In genomic region chr12:25308761-25309160, GRCh38 we compare ENCODE assay signal across 18 cellular contexts. TPM values are rescaled to one million over a fixed set of nuclear protein-coding genes. Genes with fewer than 3 reads are reported as not detected.
DNase-seq lines count a peak whose midpoint lies in the region; ATAC-seq, FAIRE-seq and TF ChIP-seq lines count a peak whose summit lies in the region.
"Had no signal": no experiment of that assay in that cellular context is flagged by ENCODE, and none has a peak within 500 bp of the region (broad histone marks: within the 10 kb centered on the region; RNA-seq: fewer than 3 reads in every experiment).

No MANE protein-coding gene starts in this region.

- no peak overlapping the region for H3K4me3 Mint-ChIP-seq in astrocyte (ENCODE audit: unreplicated experiment)
- H3K4me3 Mint-ChIP-seq: CD4-positive, CD25-positive, alpha-beta regulatory T cell had no signal

- peaks cover 12% of the 10 kb centered on the region for H3K4me1 Mint-ChIP-seq in astrocyte (ENCODE audit: low read depth, unreplicated experiment)

- H3K4me1 ChIP-seq in astrocyte (ENCODE audit: insufficient read depth, low read length) = peaks cover 11% of the 10 kb centered on the region

- H3K27ac ChIP-seq in astrocyte (ENCODE audit: low read depth, low read length) = no peak overlapping the region
- H3K27ac ChIP-seq: PC-9 had no signal

- peaks cover 6% of the 10 kb centered on the region for H3K27me3 ChIP-seq in astrocyte (ENCODE audit: insufficient read depth, low read length)

- H3K4me3 ChIP-seq in AG10803 (ENCODE audit: low read length) = no peak overlapping the region
- no peak overlapping the region for H3K4me3 ChIP-seq in astrocyte (ENCODE audit: insufficient read depth, low read depth, low read length)
- H3K4me3 ChIP-seq: PC-9 had no signal

- no peaks in the 10 kb centered on the region for H4K20me1 ChIP-seq in astrocyte (ENCODE audit: insufficient read depth, low read length)

- no peaks in the 10 kb centered on the region for H3K79me2 ChIP-seq in astrocyte (ENCODE audit: insufficient read depth, low read length)

- DNase-seq in AG10803 (ENCODE audit: low read depth) = peak; percentile 44
- DNase-seq in HS-27A (ENCODE audit: low read depth) = peak; percentile 55
- DNase-seq in astrocyte (ENCODE audit: low read depth) = peak; percentile 63
- peak; percentile 43 for DNase-seq in kidney tubule cell (ENCODE audit: low spot score)
- DNase-seq in stimulated activated naive CD8-positive, alpha-beta T cell treated with anti-CD3 and anti-CD28 coated beads, Interleukin-15, Interleukin-2, amounts not matched to agents 100 U/mL and 50 U/mL, for 24 hours = no peak
- DNase-seq in NCI-H187 (lab: John Stamatoyannopoulos, UW) = no peak
- DNase-seq: CD4-positive, CD25-positive, alpha-beta regulatory T cell; DMS153; NCI-H1417 treated with DMSO at 0.1 percent for 48 hours; NCI-H2029; NCI-H510A; NCI-H774; PC-9; T-helper 1 cell had no signal

- peaks cover 5% of the 10 kb centered on the region for H3K27me3 Mint-ChIP-seq in astrocyte (ENCODE audit: low read depth, unreplicated experiment)
- H3K27me3 Mint-ChIP-seq: CD4-positive, CD25-positive, alpha-beta regulatory T cell had no signal

- no peak overlapping the region for H3K9ac ChIP-seq in astrocyte (ENCODE audit: low read length)

- TF ChIP-seq CTCF in AG10803 (conservative IDR thresholded peaks at IDR 0.05; ENCODE audit: low read length) (no peak), astrocyte (IDR thresholded peaks at IDR 0.05; ENCODE audit: insufficient read depth, low read depth, low read length) (no peak)

- no peaks in the 10 kb centered on the region for H3K36me3 Mint-ChIP-seq in astrocyte (ENCODE audit: low read depth, unreplicated experiment)
- H3K36me3 Mint-ChIP-seq: CD4-positive, CD25-positive, alpha-beta regulatory T cell had no signal

- H3K27ac Mint-ChIP-seq in astrocyte (ENCODE audit: unreplicated experiment) = no peak overlapping the region
- H3K27ac Mint-ChIP-seq: CD4-positive, CD25-positive, alpha-beta regulatory T cell had no signal

- no peak overlapping the region for H2AFZ ChIP-seq in astrocyte (ENCODE audit: low read depth, low read length)
- H2AFZ ChIP-seq: PC-9 had no signal

- no peaks in the 10 kb centered on the region for H3K36me3 ChIP-seq in astrocyte (ENCODE audit: insufficient read depth, low read length)

- no peak overlapping the region for H3K4me2 ChIP-seq in astrocyte (ENCODE audit: low read length)
- H3K4me2 ChIP-seq: PC-9 had no signal

- peaks cover 10% of the 10 kb centered on the region for H3K9me3 Mint-ChIP-seq in astrocyte (ENCODE audit: unreplicated experiment)

- ATAC-seq in stimulated activated naive CD8-positive, alpha-beta T cell treated with anti-CD3 and anti-CD28 coated beads, Interleukin-15, Interleukin-2, amounts not matched to agents 100 U/mL and 50 U/mL, for 24 hours = no peak
- ATAC-seq in GM18867 (IDR thresholded peaks at IDR 0.05; ENCODE audit: unreplicated experiment) = no peak
- ATAC-seq in GM21619 (IDR thresholded peaks at IDR 0.05; ENCODE audit: unreplicated experiment) = no peak
- ATAC-seq: HCT116 had no signal

- H3K9me3 ChIP-seq in astrocyte (ENCODE audit: insufficient read depth, low read depth, low read length) = peaks cover 4% of the 10 kb centered on the region

- peak; percentile 20 for FAIRE-seq in astrocyte (lab: Jason Lieb, UNC)
- FAIRE-seq: HTR-8/SVneo had no signal

RNA-seq across cellular contexts. Expression of gene KRAS, which starts 58.0 kb away (rescaled TPM):
- total RNA-seq in astrocyte = 32.3 and 40.3 TPM in 2 replicates

Comparison
In these comparisons a context has a peak if more than half of its experiments do, and no peak if none do; other contexts are left out.
1. DNase-seq: peak in AG10803 (single experiment), HS-27A (single experiment), astrocyte (single experiment) and kidney tubule cell (single experiment); none in stimulated activated naive CD8-positive, alpha-beta T cell treated with anti-CD3 and anti-CD28 coated beads, Interleukin-15, Interleukin-2, amounts not matched to agents 100 U/mL and 50 U/mL, for 24 hours (single experiment) and NCI-H187 (0 of 2).